Comparison of ENCODE assay signal across 8 cellular contexts in the genomic region with DNA sequence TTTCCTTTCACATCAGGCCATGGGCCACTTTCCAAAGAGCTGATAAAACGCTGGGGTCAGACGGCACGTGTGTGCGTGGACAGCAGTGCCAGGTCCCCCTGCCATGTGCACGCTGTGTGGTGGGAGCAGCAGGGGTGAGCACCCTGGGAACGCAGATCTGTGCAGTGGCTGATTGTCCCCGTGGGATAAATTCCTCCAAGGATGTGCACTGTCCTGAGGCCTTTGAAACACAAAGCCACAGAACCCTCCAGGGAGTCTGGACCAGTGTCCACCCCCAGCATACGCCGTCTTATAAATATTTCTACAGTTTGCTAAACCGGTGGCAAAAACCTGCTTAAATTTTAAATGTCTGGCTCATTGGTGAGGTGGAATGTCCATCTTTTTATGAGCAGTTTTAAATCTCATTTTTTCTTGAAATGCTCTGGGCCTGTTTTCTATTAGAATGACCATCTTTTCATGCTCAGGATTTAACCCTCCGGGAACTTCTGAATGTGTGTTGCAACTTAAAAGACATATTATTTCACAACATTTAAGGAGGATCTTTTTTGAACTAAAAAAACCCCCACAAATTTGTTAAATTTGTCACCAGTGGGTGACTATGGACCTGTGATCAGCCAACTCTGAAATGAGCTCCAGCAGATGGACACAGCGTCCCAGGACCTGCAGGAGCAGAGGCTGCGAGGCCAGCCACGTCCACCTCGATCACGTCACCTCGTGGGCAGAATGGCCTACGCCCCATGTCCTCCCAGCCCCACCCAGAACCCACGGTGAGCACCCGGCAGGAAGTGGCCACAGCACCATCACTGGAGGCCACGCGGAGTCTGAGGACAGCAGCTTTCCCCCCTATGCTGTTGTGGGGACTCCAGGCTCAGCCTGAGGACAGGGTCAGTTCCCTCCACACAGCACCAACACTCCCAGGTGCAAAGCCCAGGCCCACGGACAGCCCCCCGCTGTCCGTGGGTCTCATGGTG.
DNase-seq lines count a peak whose midpoint lies in the region; ATAC-seq and TF ChIP-seq lines count a peak whose summit lies in the region.

No MANE protein-coding gene starts in this region.

- H3K4me1 ChIP-seq in OCI-LY1 (ENCODE audit: insufficient read depth, low read length, severe bottlenecking) (peaks cover 49% of the 10 kb centered on the region), mucosa of stomach (ENCODE audit: control insufficient read depth, insufficient read depth, low read length) (peaks cover 57% of the 10 kb centered on the region), urinary bladder (ENCODE audit: insufficient read depth) (peaks cover 6% of the 10 kb centered on the region), Karpas-422 (ENCODE audit: low read length) (peaks cover 24% of the 10 kb centered on the region)

- H3K4me2 ChIP-seq in OCI-LY1 (ENCODE audit: low read length): peak overlapping the region; percentile 61
- no peak overlapping the region for H3K4me2 ChIP-seq in Karpas-422 (ENCODE audit: low read depth, low read length, poor library complexity, severe bottlenecking)

- H3F3A ChIP-seq in OCI-LY1 (ENCODE audit: insufficient read depth, low read length): no peaks in the 10 kb centered on the region

- H3K27ac ChIP-seq in OCI-LY1 (ENCODE audit: low read depth, low read length, poor library complexity, severe bottlenecking): no peak overlapping the region
- H3K27ac ChIP-seq in urinary bladder (ENCODE audit: low read depth): peak overlapping the region; percentile 92
- H3K27ac ChIP-seq in Karpas-422 (ENCODE audit: low read length): no peak overlapping the region

- peak overlapping the region; percentile 49; the same call in 1 of the 2 replicates for H3K9ac ChIP-seq in OCI-LY1 (ENCODE audit: low read length)
- peak overlapping the region; percentile 73 for H3K9ac ChIP-seq in mucosa of stomach (ENCODE audit: low read length)
- H3K9ac ChIP-seq in Karpas-422 (ENCODE audit: low read length): no peak overlapping the region

- no peak for TF ChIP-seq CTCF in OCI-LY1 (IDR thresholded peaks at IDR 0.05; ENCODE audit: low read length)

- DNase-seq in GM04503 (ENCODE audit: low read depth) (peak; percentile 77), dermis microvascular lymphatic vessel endothelial cell (ENCODE audit: low read depth in 2 of 2) (peak; percentile 40 to 44), Karpas-422 (no peak)

- H3K79me2 ChIP-seq in OCI-LY1 (ENCODE audit: insufficient read depth, low read length) (no peaks in the 10 kb centered on the region), Karpas-422 (ENCODE audit: low read length) (no peaks in the 10 kb centered on the region)

- no peak overlapping the region for H2AFZ ChIP-seq in OCI-LY1 (ENCODE audit: low read length)
- H2AFZ ChIP-seq in Karpas-422 (ENCODE audit: low read length): no peak overlapping the region

- H3K36me3 ChIP-seq in OCI-LY1 (ENCODE audit: insufficient read depth, low read length) (no peaks in the 10 kb centered on the region), mucosa of stomach (ENCODE audit: control insufficient read depth, insufficient read depth, low read length) (no peaks in the 10 kb centered on the region), urinary bladder (ENCODE audit: insufficient read depth) (no peaks in the 10 kb centered on the region), Karpas-422 (ENCODE audit: insufficient read depth, low read length) (no peaks in the 10 kb centered on the region)

- H4K20me1 ChIP-seq in OCI-LY1 (ENCODE audit: insufficient read depth, low read length) (no peaks in the 10 kb centered on the region), Karpas-422 (ENCODE audit: insufficient read depth, low read depth, low read length) (no peaks in the 10 kb centered on the region)

- no peaks in the 10 kb centered on the region for H3K9me3 ChIP-seq in OCI-LY1 (ENCODE audit: low read length)
- H3K9me3 ChIP-seq in mucosa of stomach (ENCODE audit: control insufficient read depth, low read length): no peaks in the 10 kb centered on the region
- H3K9me3 ChIP-seq in Karpas-422 (ENCODE audit: low read length): no peaks in the 10 kb centered on the region

- 27% methylated on average over 25 of the region's 25 CpGs for WGBS in urinary bladder

- no peak for ATAC-seq in HG02852 (IDR thresholded peaks at IDR 0.05; ENCODE audit: unreplicated experiment)
- no peak for ATAC-seq in GM18517 (IDR thresholded peaks at IDR 0.05; ENCODE audit: unreplicated experiment)

- H3K27me3 ChIP-seq in OCI-LY1 (ENCODE audit: insufficient read depth, low read length) (no peaks in the 10 kb centered on the region), mucosa of stomach (ENCODE audit: control insufficient read depth, insufficient read depth, low read length) (no peaks in the 10 kb centered on the region), Karpas-422 (ENCODE audit: low read length) (no peaks in the 10 kb centered on the region)

- H3K9me2 ChIP-seq in OCI-LY1 (ENCODE audit: low read depth, low read length) (no peaks in the 10 kb centered on the region), Karpas-422 (replicated peaks; ENCODE audit: insufficient read depth, low read length) (no peaks in the 10 kb centered on the region)

- H3K4me3 ChIP-seq in OCI-LY1 (ENCODE audit: low read depth, low read length, poor library complexity, severe bottlenecking) (peak overlapping the region; percentile 47), mucosa of stomach (ENCODE audit: low read length) (peak overlapping the region; percentile 64), urinary bladder (ENCODE audit: low read depth, low read length) (peak overlapping the region; percentile 16), Karpas-422 (ENCODE audit: low read length) (no peak overlapping the region)
